In the genomic region with DNA sequence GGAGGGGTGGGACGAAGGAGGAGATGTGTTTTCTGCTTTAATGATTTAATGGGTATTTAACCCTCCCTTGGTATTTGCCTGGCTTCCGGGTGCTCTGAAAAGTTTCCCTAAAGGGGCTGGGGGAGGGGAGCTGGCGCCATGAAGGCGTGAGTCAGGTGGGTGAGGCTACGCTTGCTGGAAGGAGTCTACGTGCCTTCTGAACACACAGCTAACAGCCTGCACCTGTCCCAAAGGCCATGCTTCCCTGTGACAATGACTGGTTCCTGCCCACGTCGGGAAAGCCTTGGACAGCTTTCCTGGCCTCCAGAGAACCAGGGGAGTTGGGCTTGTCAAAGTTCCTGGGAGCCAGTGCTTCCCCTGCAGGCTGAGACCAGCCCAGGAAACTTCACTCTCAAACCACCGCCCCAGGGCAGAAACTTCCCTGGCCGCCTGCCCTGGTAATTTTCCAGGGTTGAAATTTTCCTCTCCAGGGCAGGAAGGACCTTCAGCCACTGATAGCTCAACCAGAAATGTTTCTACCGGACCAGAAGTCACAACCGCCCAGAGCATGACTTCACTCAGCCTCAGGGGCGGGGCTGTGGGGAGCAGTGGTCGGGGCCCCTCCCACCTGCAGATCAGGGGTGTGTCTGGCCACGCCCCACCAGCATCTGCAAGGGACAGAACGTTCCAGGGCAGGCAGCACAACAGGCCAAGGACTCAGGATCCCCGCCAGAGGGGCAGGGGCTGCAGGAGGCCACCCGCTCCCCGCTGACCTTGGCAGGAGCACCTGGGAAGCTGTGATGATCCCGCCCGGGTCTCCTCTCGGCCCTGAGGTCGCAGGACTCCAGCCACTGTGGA, we compare ENCODE assay signal across 1 cellular context.
TF ChIP-seq lines count a peak whose summit lies in the region.

No MANE protein-coding gene starts in this region.

TF ChIP-seq in K562, 482 proteins besides CTCF, POLR2A, EP300 and RAD21 (continued from another document and continues in another):
- TF ChIP-seq REST (CRISPR knock-in tag; IDR thresholded peaks at IDR 0.05; ENCODE audit: low read depth), result no peak
- TF ChIP-seq ARNT (IDR thresholded peaks at IDR 0.05), result peak; percentile 42 to 43; a peak in 1 of 4 replicates
- TF ChIP-seq ZBTB40 (IDR thresholded peaks at IDR 0.05), result no peak
- TF ChIP-seq ZBTB40 (CRISPR knock-in tag; IDR thresholded peaks at IDR 0.05), result no peak
- TF ChIP-seq COPS2 (conservative IDR thresholded peaks at IDR 0.05), result no peak
- TF ChIP-seq ZNF24 (IDR thresholded peaks at IDR 0.05), result no peak
- TF ChIP-seq SP2 (IDR thresholded peaks at IDR 0.05; ENCODE audit: extremely low read depth, low read depth, low read length, poor library complexity, severe bottlenecking), result no peak
- no peak for TF ChIP-seq BRD4 (IDR thresholded peaks at IDR 0.05)
- no peak; the same call in 1 of the 2 replicates for TF ChIP-seq ZNF511 (CRISPR knock-in tag; IDR thresholded peaks at IDR 0.05)
- no peak for TF ChIP-seq POLR3G (IDR thresholded peaks at IDR 0.05; ENCODE audit: extremely low read depth, insufficient read length, insufficient replicate concordance)
- peak; percentile 93 for TF ChIP-seq ATF7 (IDR thresholded peaks at IDR 0.05)
- TF ChIP-seq NFRKB (IDR thresholded peaks at IDR 0.05; ENCODE audit: low read depth), result peak; percentile 87
- TF ChIP-seq PRPF4 (IDR thresholded peaks at IDR 0.05; ENCODE audit: insufficient read depth, low read depth, low read length, poor library complexity, severe bottlenecking), result no peak
- TF ChIP-seq ZNF444 (CRISPR knock-in tag; IDR thresholded peaks at IDR 0.05), result no peak
- TF ChIP-seq ETS1 (conservative IDR thresholded peaks at IDR 0.05; ENCODE audit: control insufficient read depth, low read depth, low read length), result peak; percentile 27; the same call in 1 of the 2 replicates
- 0 out of 2 replicates have a peak, but pooled peaks have one; percentile 35 for TF ChIP-seq ZNF766 (CRISPR knock-in tag; conservative IDR thresholded peaks at IDR 0.05)
- TF ChIP-seq SPI1 (IDR thresholded peaks at IDR 0.05; ENCODE audit: borderline replicate concordance, low read depth, low read length), result no peak
- no peak for TF ChIP-seq PATZ1 (CRISPR knock-in tag; IDR thresholded peaks at IDR 0.05; ENCODE audit: borderline replicate concordance)
- no peak for TF ChIP-seq ZNF280A (IDR thresholded peaks at IDR 0.05; ENCODE audit: low read depth, partially characterized antibody)
- TF ChIP-seq CTBP1 (IDR thresholded peaks at IDR 0.05; ENCODE audit: borderline replicate concordance), result peak; percentile 77; the same call in 1 of the 2 replicates
- peak; percentile 77 for TF ChIP-seq RBFOX2 (IDR thresholded peaks at IDR 0.05; ENCODE audit: low read depth, low read length)
- TF ChIP-seq, protein P1, sequence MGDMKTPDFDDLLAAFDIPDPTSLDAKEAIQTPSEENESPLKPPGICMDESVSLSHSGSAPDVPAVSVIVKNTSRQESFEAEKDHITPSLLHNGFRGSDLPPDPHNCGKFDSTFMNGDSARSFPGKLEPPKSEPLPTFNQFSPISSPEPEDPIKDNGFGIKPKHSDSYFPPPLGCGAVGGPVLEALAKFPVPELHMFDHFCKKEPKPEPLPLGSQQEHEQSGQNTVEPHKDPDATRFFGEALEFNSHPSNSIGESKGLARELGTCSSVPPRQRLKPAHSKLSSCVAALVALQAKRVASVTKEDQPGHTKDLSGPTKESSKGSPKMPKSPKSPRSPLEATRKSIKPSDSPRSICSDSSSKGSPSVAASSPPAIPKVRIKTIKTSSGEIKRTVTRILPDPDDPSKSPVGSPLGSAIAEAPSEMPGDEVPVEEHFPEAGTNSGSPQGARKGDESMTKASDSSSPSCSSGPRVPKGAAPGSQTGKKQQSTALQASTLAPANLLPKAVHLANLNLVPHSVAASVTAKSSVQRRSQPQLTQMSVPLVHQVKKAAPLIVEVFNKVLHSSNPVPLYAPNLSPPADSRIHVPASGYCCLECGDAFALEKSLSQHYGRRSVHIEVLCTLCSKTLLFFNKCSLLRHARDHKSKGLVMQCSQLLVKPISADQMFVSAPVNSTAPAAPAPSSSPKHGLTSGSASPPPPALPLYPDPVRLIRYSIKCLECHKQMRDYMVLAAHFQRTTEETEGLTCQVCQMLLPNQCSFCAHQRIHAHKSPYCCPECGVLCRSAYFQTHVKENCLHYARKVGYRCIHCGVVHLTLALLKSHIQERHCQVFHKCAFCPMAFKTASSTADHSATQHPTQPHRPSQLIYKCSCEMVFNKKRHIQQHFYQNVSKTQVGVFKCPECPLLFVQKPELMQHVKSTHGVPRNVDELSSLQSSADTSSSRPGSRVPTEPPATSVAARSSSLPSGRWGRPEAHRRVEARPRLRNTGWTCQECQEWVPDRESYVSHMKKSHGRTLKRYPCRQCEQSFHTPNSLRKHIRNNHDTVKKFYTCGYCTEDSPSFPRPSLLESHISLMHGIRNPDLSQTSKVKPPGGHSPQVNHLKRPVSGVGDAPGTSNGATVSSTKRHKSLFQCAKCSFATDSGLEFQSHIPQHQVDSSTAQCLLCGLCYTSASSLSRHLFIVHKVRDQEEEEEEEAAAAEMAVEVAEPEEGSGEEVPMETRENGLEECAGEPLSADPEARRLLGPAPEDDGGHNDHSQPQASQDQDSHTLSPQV (IDR thresholded peaks at IDR 0.05), result peak; percentile 83
- TF ChIP-seq CXXC5 (CRISPR knock-in tag; IDR thresholded peaks at IDR 0.05), result peak; percentile 51
- no peak for TF ChIP-seq ZNF212 (CRISPR knock-in tag; IDR thresholded peaks at IDR 0.05)
